Comparison of ENCODE assay signal across 14 cellular contexts in the genomic region with DNA sequence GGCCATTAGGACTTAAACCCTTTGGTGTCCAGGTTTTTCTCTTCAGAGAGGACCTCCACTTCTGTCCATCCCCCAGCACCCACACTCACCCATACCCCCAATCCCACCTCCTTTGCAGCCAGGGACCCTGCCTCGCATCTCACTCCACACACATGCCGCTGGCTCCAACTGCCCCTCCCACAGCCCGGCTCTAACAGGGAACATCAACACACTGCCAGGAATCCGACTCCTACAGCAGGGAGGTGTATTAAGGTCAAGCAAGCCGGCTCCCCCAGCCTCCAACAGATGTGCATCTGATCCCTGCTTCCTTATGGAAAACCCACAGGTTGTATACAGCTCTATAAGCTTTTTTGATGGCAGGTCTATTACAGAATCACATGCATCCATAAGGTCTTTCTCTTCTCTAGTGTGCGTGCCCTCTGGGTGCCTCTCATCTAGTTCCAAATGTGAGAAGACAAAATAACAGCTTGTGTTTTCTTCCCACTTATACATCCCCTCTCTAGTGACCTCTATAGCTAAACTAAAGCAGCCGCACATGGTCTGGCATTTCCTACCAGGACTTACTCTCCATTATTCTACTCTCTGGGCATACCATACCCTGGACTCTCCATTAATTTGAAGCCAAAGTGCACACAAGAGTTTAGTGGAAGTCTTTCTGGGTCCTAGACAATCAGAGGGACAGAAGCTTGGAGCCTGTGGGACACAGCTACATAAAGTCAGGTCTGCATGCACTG. TPM values are rescaled to one million over a fixed set of nuclear protein-coding genes. Genes with fewer than 3 reads are reported as not detected.
A peak's percentile ranks its signal among the peaks of the same experiment; 100 is the strongest.
DNase-seq lines count a peak whose midpoint lies in the region; ATAC-seq and TF ChIP-seq lines count a peak whose summit lies in the region.
"Had no signal": no experiment of that assay in that cellular context is flagged by ENCODE, and none has a peak within 500 bp of the region (broad histone marks: within the 10 kb centered on the region; RNA-seq: fewer than 3 reads in every experiment).

No MANE protein-coding gene starts in this region.

- no peaks in the 10 kb centered on the region for H3K27me3 ChIP-seq in CD4-positive, CD25-positive, alpha-beta regulatory T cell (ENCODE audit: control insufficient read depth, insufficient read depth, low read length)

- no peak for ATAC-seq in CD4-positive, CD25-positive, alpha-beta regulatory T cell (ENCODE audit: low read depth in 2 of 2)
- ATAC-seq in effector memory CD8-positive, alpha-beta T cell (replicated peaks), result no peak

- H3K4me1 ChIP-seq in CD4-positive, CD25-positive, alpha-beta regulatory T cell (ENCODE audit: control insufficient read depth, insufficient read depth, low read length, poor library complexity, severe bottlenecking), result peaks cover 2% of the 10 kb centered on the region

- no peaks in the 10 kb centered on the region for H3K9me3 Mint-ChIP-seq in CD4-positive, CD25-positive, alpha-beta regulatory T cell
- no peaks in the 10 kb centered on the region for H3K9me3 Mint-ChIP-seq in effector memory CD8-positive, alpha-beta T cell
- H3K9me3 Mint-ChIP-seq: activated naive CD4-positive, alpha-beta T cell treated with anti-CD3 and anti-CD28 coated beads for 36 hours had no signal

- DNase-seq in CD4-positive, CD25-positive, alpha-beta regulatory T cell, result no peak
- DNase-seq in NCI-H2227 (lab: John Stamatoyannopoulos, UW; ENCODE audit: unreplicated experiment) (peak; percentile 75), retinal pigment epithelial cell (ENCODE audit: low read depth) (no peak), foreskin fibroblast (no peak), NCI-H1417 (lab: John Stamatoyannopoulos, UW) (no peak), NCI-H2081 (lab: John Stamatoyannopoulos, UW) (no peak), activated gamma-delta T cell (lab: John Stamatoyannopoulos, UW) (no peak)
- DNase-seq in effector memory CD8-positive, alpha-beta T cell, result no peak
- DNase-seq: activated CD4-positive, alpha-beta T cell treated with anti-CD3 and anti-CD28 coated beads, Interleukin-2, amount 50 U/mL, for 48 hours; activated naive CD4-positive, alpha-beta T cell treated with anti-CD3 and anti-CD28 coated beads for 36 hours; Caco-2; mesenchymal stem cell; NCI-H526 treated with DMSO at 0.1 percent for 48 hours; retina had no signal

- no peak overlapping the region for H3K4me3 Mint-ChIP-seq in CD4-positive, CD25-positive, alpha-beta regulatory T cell
- peak overlapping the region in 1 of 2 donors; percentile 47 for H3K4me3 Mint-ChIP-seq in effector memory CD8-positive, alpha-beta T cell
- H3K4me3 Mint-ChIP-seq: activated naive CD4-positive, alpha-beta T cell treated with anti-CD3 and anti-CD28 coated beads for 36 hours had no signal

- TF ChIP-seq CTCF in retinal pigment epithelial cell (conservative IDR thresholded peaks at IDR 0.05; ENCODE audit: low read depth, low read length), result peak; percentile 15
- no peak for TF ChIP-seq CTCF in foreskin fibroblast (IDR thresholded peaks at IDR 0.05; ENCODE audit: low read depth, low read length)

- H3K36me3 ChIP-seq in CD4-positive, CD25-positive, alpha-beta regulatory T cell (ENCODE audit: control insufficient read depth, insufficient read depth, low read length), result peaks cover 3% of the 10 kb centered on the region

- H3K27ac Mint-ChIP-seq in CD4-positive, CD25-positive, alpha-beta regulatory T cell, result peak overlapping the region; percentile 20 to 76 (median 21)
- H3K27ac Mint-ChIP-seq in effector memory CD8-positive, alpha-beta T cell, result peak overlapping the region; percentile 87 to 91
- H3K27ac Mint-ChIP-seq: activated naive CD4-positive, alpha-beta T cell treated with anti-CD3 and anti-CD28 coated beads for 36 hours had no signal

- H3K4me3 ChIP-seq in CD4-positive, CD25-positive, alpha-beta regulatory T cell (ENCODE audit: low read depth, low read length), result no peak overlapping the region
- H3K4me3 ChIP-seq in retinal pigment epithelial cell (ENCODE audit: low read length) (no peak overlapping the region), foreskin fibroblast (ENCODE audit: low read depth in 1 of 2, low read length in 2 of 2) (no peak overlapping the region)

- H3K36me3 Mint-ChIP-seq in CD4-positive, CD25-positive, alpha-beta regulatory T cell, result peaks cover 21% of the 10 kb centered on the region
- H3K36me3 Mint-ChIP-seq in effector memory CD8-positive, alpha-beta T cell (ENCODE audit: insufficient read depth), result peaks cover 8% of the 10 kb centered on the region

- no peak overlapping the region for H3K27ac ChIP-seq in CD4-positive, CD25-positive, alpha-beta regulatory T cell (ENCODE audit: insufficient read depth, low read length, poor library complexity, severe bottlenecking)

- peaks cover 8 to 42% (median 18%) of the 10 kb centered on the region in 4 donors for H3K4me1 Mint-ChIP-seq in CD4-positive, CD25-positive, alpha-beta regulatory T cell
- H3K4me1 Mint-ChIP-seq in effector memory CD8-positive, alpha-beta T cell (ENCODE audit: low read depth in 2 of 2), result peaks cover 44 to 63% of the 10 kb centered on the region in 2 donors

- H3K27me3 Mint-ChIP-seq in CD4-positive, CD25-positive, alpha-beta regulatory T cell, result no peaks in the 10 kb centered on the region
- H3K27me3 Mint-ChIP-seq in effector memory CD8-positive, alpha-beta T cell, result no peaks in the 10 kb centered on the region

- H3K9me3 ChIP-seq in CD4-positive, CD25-positive, alpha-beta regulatory T cell (ENCODE audit: control insufficient read depth in 2 of 2, low read length in 2 of 2), result no peaks in the 10 kb centered on the region
- H3K9me3 ChIP-seq: Caco-2 had no signal

RNA-seq across cellular contexts. Expression of a gene that starts 16.3 kb away (rescaled TPM):
- total RNA-seq in CD4-positive, CD25-positive, alpha-beta regulatory T cell, result 39.5 TPM
- polyA plus RNA-seq in CD4-positive, CD25-positive, alpha-beta regulatory T cell, result 1 to 10 TPM in 3 of 4 donors, under 1 TPM in 1; 0.90 to 2.2 (median 1.5) TPM

RNA-seq across cellular contexts. Expression of a gene that starts 37.9 kb away (rescaled TPM):
- total RNA-seq in CD4-positive, CD25-positive, alpha-beta regulatory T cell, result 263 TPM
- 10 to 100 TPM; 10.0 to 20.0 (median 11.3) TPM for polyA plus RNA-seq in CD4-positive, CD25-positive, alpha-beta regulatory T cell
